ENCODE assay signal across 14 cellular contexts in genomic region chr2:150681120-150681796, GRCh38.
DNase-seq lines count a peak whose midpoint lies in the region; ATAC-seq and TF ChIP-seq lines count a peak whose summit lies in the region.
"Had no signal": no experiment of that assay in that cellular context is flagged by ENCODE, and none has a peak within 500 bp of the region (broad histone marks: within the 10 kb centered on the region; RNA-seq: fewer than 3 reads in every experiment).

No MANE protein-coding gene starts in this region.

- WGBS in testis, 2 donors: 76 to 100% methylated on average over 2 of the region's 2 CpGs

- no peaks in the 10 kb centered on the region for H3K36me3 ChIP-seq in BJ (ENCODE audit: control insufficient read depth, insufficient read depth, low read length)
- H3K36me3 ChIP-seq in lower lobe of right lung: no peaks in the 10 kb centered on the region
- H3K36me3 ChIP-seq in testis (ENCODE audit: low read depth, missing control alignments): no peaks in the 10 kb centered on the region
- H3K36me3 ChIP-seq: gastrocnemius medialis, thyroid gland had no signal

- TF ChIP-seq CTCF in BJ (IDR thresholded peaks at IDR 0.05; ENCODE audit: insufficient read depth, low read depth, low read length): no peak
- no peak for TF ChIP-seq CTCF in astrocyte of the spinal cord (IDR thresholded peaks at IDR 0.05; ENCODE audit: low read depth, low read length)
- no peak for TF ChIP-seq CTCF in lower lobe of right lung (IDR thresholded peaks at IDR 0.05)
- TF ChIP-seq CTCF in testis (IDR thresholded peaks at IDR 0.05): no peak
- TF ChIP-seq CTCF in GM13976 (IDR thresholded peaks at IDR 0.05; ENCODE audit: borderline replicate concordance, control extremely low read depth, extremely low read depth, insufficient read depth, missing control alignments): no peak

- POLR2A ChIA-PET in BJ (lab: Charles Lee): no interaction called here

- H3K9me3 ChIP-seq in lower lobe of right lung (no peaks in the 10 kb centered on the region), testis (no peaks in the 10 kb centered on the region)
- H3K9me3 ChIP-seq: Caco-2, gastrocnemius medialis, thyroid gland had no signal

- ATAC-seq in lower lobe of right lung (peak; percentile 80 to 82), GM18873 (IDR thresholded peaks at IDR 0.05; ENCODE audit: low FRiP score, unreplicated experiment) (no peak)
- ATAC-seq: gastrocnemius medialis had no signal

- H3K4me1 ChIP-seq in lower lobe of right lung (no peaks in the 10 kb centered on the region), testis (peaks cover 4% of the 10 kb centered on the region)
- H3K4me1 ChIP-seq: Caco-2, gastrocnemius medialis, thyroid gland had no signal

- intact Hi-C loops in lower lobe of right lung (cut with DNase I) (no loop called here), testis (cut with DNase I; ENCODE audit: low total_unique reads) (no loop called here)

- CTCF ChIA-PET in BJ (lab: Yijun Ruan, JAX): interaction anchor here (0.6 kb wide), 1 partner anchor 15 kb away, joined by 3 read pairs; no protein-coding TSS in a partner anchor

- H3K27me3 ChIP-seq in BJ (ENCODE audit: control insufficient read depth, insufficient read depth, low read length) (no peaks in the 10 kb centered on the region), lower lobe of right lung (ENCODE audit: low read depth) (no peaks in the 10 kb centered on the region), testis (no peaks in the 10 kb centered on the region)
- H3K27me3 ChIP-seq: gastrocnemius medialis, thyroid gland had no signal

- H3K27ac ChIP-seq in lower lobe of right lung (peak overlapping the region; percentile 21), testis (no peak overlapping the region)
- H3K27ac ChIP-seq: gastrocnemius medialis, thyroid gland had no signal

- peak; percentile 95 for DNase-seq in BJ (ENCODE audit: low read depth)
- DNase-seq in M059J (ENCODE audit: low read depth): peak; percentile 98
- DNase-seq in astrocyte of the spinal cord (ENCODE audit: low read depth, low spot score): peak; percentile 67
- no peak for DNase-seq in lower lobe of right lung
- DNase-seq in testis: no peak
- no peak for DNase-seq in GM13976 (ENCODE audit: low spot score)
- DNase-seq in cortex of kidney (lab: John Stamatoyannopoulos, UW): no peak
- DNase-seq: activated CD4-positive, CD25-positive, alpha-beta regulatory T cell; activated naive CD4-positive, alpha-beta T cell treated with anti-CD3 and anti-CD28 coated beads, Interleukin-2, amount 10 ng/mL, durations not matched to agents 7 days and 5 days; Caco-2; gastrocnemius medialis; NCI-H774; thyroid gland had no signal

- TF ChIP-seq POLR2A in testis (IDR thresholded peaks at IDR 0.05): no peak

- in situ Hi-C loops in astrocyte of the spinal cord (cut with HindIII; ENCODE audit: low sequenced_read_pairs): no loop called here
- in situ Hi-C loops in GM13976 (cut with MboI; ENCODE audit: low sequenced_read_pairs, unreplicated experiment): no loop called here

- H3K4me3 ChIP-seq in BJ (ENCODE audit: low read depth, low read length) (no peak overlapping the region), astrocyte of the spinal cord (ENCODE audit: low read depth, low read length) (no peak overlapping the region), lower lobe of right lung (no peak overlapping the region), testis (no peak overlapping the region)
- H3K4me3 ChIP-seq: gastrocnemius medialis, thyroid gland had no signal

Comparison
In these comparisons a context has a peak if more than half of its experiments do, and no peak if none do; other contexts are left out.
1. DNase-seq: peak in BJ (single experiment), M059J (single experiment) and astrocyte of the spinal cord (single experiment); none in lower lobe of right lung (single experiment), testis (single experiment), GM13976 (single experiment) and cortex of kidney (single experiment).